Comparison of ENCODE assay signal across 12 cellular contexts in genomic region chr11:71843355-71843754, GRCh38. TPM values are rescaled to one million over a fixed set of nuclear protein-coding genes. Genes with fewer than 3 reads are reported as not detected.
"Had no signal": no experiment of that assay in that cellular context is flagged by ENCODE, and none has a peak within 500 bp of the region (broad histone marks: within the 10 kb centered on the region; RNA-seq: fewer than 3 reads in every experiment).

No MANE protein-coding gene starts in this region.

RNA-seq across cellular contexts. Expression of gene DEFB108B, which starts 10.4 kb away (rescaled TPM):
- total RNA-seq: activated CD4-positive, alpha-beta memory T cell treated with anti-CD3 and anti-CD28 coated beads, Interleukin-2, amount 10 ng/mL, durations not matched to agents 7 days and 5 days; activated CD4-positive, alpha-beta T cell treated with anti-CD3 and anti-CD28 coated beads for 36 hours; activated CD4-positive, alpha-beta T cell treated with anti-CD3 and anti-CD28 coated beads, Interleukin-2, amount 10 ng/mL, durations not matched to agents 7 days and 5 days; activated CD8-positive, alpha-beta memory T cell treated with anti-CD3 and anti-CD28 coated beads, Interleukin-2, amount 10 ng/mL, durations not matched to agents 7 days and 5 days; activated CD8-positive, alpha-beta T cell treated with anti-CD3 and anti-CD28 coated beads, Interleukin-2, amount 10 ng/mL, durations not matched to agents 7 days and 5 days; activated naive CD8-positive, alpha-beta T cell treated with anti-CD3 and anti-CD28 coated beads, Interleukin-2, amount 10 ng/mL, durations not matched to agents 7 days and 5 days; activated T-helper 2 cell treated with anti-CD3 and anti-CD28 coated beads, Interferon-gamma antibody, Interleukin-2, Interleukin-4, amounts not matched to agents 10 μg/mL and 5 μg/mL and 100 μg/mL, durations not matched to agents 14 hours and 24 hours and 36 hours; ascending aorta; bronchial epithelial cell; cardiac muscle cell; chondrocyte had no signal
- polyA plus RNA-seq: adipose tissue, cardiac muscle cell had no signal

RNA-seq across cellular contexts. Expression of gene DEFB131B, which starts 34.9 kb away (rescaled TPM):
- total RNA-seq: activated CD4-positive, alpha-beta memory T cell treated with anti-CD3 and anti-CD28 coated beads, Interleukin-2, amount 10 ng/mL, durations not matched to agents 7 days and 5 days; activated CD4-positive, alpha-beta T cell treated with anti-CD3 and anti-CD28 coated beads for 36 hours; activated CD4-positive, alpha-beta T cell treated with anti-CD3 and anti-CD28 coated beads, Interleukin-2, amount 10 ng/mL, durations not matched to agents 7 days and 5 days; activated CD8-positive, alpha-beta memory T cell treated with anti-CD3 and anti-CD28 coated beads, Interleukin-2, amount 10 ng/mL, durations not matched to agents 7 days and 5 days; activated CD8-positive, alpha-beta T cell treated with anti-CD3 and anti-CD28 coated beads, Interleukin-2, amount 10 ng/mL, durations not matched to agents 7 days and 5 days; activated naive CD8-positive, alpha-beta T cell treated with anti-CD3 and anti-CD28 coated beads, Interleukin-2, amount 10 ng/mL, durations not matched to agents 7 days and 5 days; activated T-helper 2 cell treated with anti-CD3 and anti-CD28 coated beads, Interferon-gamma antibody, Interleukin-2, Interleukin-4, amounts not matched to agents 10 μg/mL and 5 μg/mL and 100 μg/mL, durations not matched to agents 14 hours and 24 hours and 36 hours; ascending aorta; bronchial epithelial cell; cardiac muscle cell; chondrocyte had no signal
- polyA plus RNA-seq: adipose tissue, cardiac muscle cell had no signal
